16 cellular contexts compared by ENCODE assay signal in the genomic region with DNA sequence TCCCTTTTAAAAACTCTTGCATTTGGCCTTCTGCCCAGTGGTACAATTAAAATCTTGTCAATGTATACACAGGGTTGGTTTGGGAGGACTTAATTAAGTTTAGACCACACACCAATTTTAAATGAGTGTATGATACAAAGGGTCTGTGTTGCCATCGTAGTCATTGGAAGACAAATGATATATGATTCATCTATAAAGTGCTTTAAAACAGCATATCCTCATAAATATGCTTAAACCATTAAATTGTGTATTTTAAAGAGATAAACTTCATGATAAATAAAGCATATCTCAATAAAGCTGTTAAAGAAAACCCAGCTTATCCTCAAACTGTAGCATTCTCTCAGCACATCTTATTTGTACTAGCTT.
DNase-seq lines count a peak whose midpoint lies in the region; ATAC-seq and TF ChIP-seq lines count a peak whose summit lies in the region.
"Had no signal": no experiment of that assay in that cellular context is flagged by ENCODE, and none has a peak within 500 bp of the region (broad histone marks: within the 10 kb centered on the region; RNA-seq: fewer than 3 reads in every experiment).

No MANE protein-coding gene starts in this region.

- H3K4me2 ChIP-seq in PC-9, result peak overlapping the region; percentile 71

- H3K36me3 ChIP-seq in PC-9 (ENCODE audit: low read depth) (peaks cover 5% of the 10 kb centered on the region; the same call in 1 of the 2 replicates), sigmoid colon (peaks cover 0 to 8% (median 1%) of the 10 kb centered on the region in 4 donors)
- no peaks in the 10 kb centered on the region for H3K36me3 ChIP-seq in CD8-positive, alpha-beta T cell (ENCODE audit: insufficient read depth, low read length)
- H3K36me3 ChIP-seq: BE2C, pancreas had no signal

- no peaks in the 10 kb centered on the region for H3K9me3 ChIP-seq in PC-9 (ENCODE audit: insufficient read depth, low read depth)
- H3K9me3 ChIP-seq in sigmoid colon, result no peaks in the 10 kb centered on the region
- H3K9me3 ChIP-seq in CD8-positive, alpha-beta T cell (ENCODE audit: low read length), result no peaks in the 10 kb centered on the region
- H3K9me3 ChIP-seq: BE2C, left lung, pancreas, suprapubic skin had no signal

- intact Hi-C loops in PC-9 (cut with micrococcal nuclease; ENCODE audit: unreplicated experiment) (loop anchor here (2.0 kb wide), 1 partner anchor 122 kb away; no protein-coding TSS in a partner anchor), sigmoid colon (cut with DNase I) (loop anchor here (10.0 kb wide), 1 partner anchor 176 kb away; no protein-coding TSS in a partner anchor)
- intact Hi-C loops in CD8-positive, alpha-beta T cell (cut with DNase I, micrococcal nuclease), result loop anchor here (2.0 to 10.0 kb wide), 3 partner anchors 48 to 306 kb away; no protein-coding TSS in a partner anchor

- no peaks in the 10 kb centered on the region for H3K27me3 ChIP-seq in PC-9 (ENCODE audit: insufficient read depth, low read depth)
- H3K27me3 ChIP-seq in sigmoid colon, result no peaks in the 10 kb centered on the region
- no peaks in the 10 kb centered on the region for H3K27me3 ChIP-seq in CD8-positive, alpha-beta T cell (ENCODE audit: insufficient read depth, low read length)
- H3K27me3 ChIP-seq: BE2C, left lung, pancreas, suprapubic skin had no signal

- H3K4me3 ChIP-seq in PC-9 (no peak overlapping the region), sigmoid colon (no peak overlapping the region)
- no peak overlapping the region for H3K4me3 ChIP-seq in CD8-positive, alpha-beta T cell (ENCODE audit: low read depth, low read length)
- H3K4me3 ChIP-seq: left lung, pancreas, suprapubic skin had no signal

- WGBS in sigmoid colon, 2 donors, result 79 to 89% methylated on average over 1 of the region's 1 CpG

- H3K36me3 Mint-ChIP-seq in CD8-positive, alpha-beta T cell, result peaks cover 11% of the 10 kb centered on the region

- no peak for ATAC-seq in CD8-positive, alpha-beta T cell

- no peak for TF ChIP-seq EP300 in sigmoid colon (IDR thresholded peaks at IDR 0.05)

- TF ChIP-seq POLR2A in sigmoid colon (IDR thresholded peaks at IDR 0.05), result no peak

- no peak overlapping the region for H2AFZ ChIP-seq in PC-9

- no peak overlapping the region for H3K27ac Mint-ChIP-seq in CD8-positive, alpha-beta T cell
- H3K27ac Mint-ChIP-seq: H9 had no signal

- H3K27ac ChIP-seq in PC-9, result peak overlapping the region; percentile 86
- H3K27ac ChIP-seq in epithelial cell of prostate, result peak overlapping the region; percentile 99
- peak overlapping the region in 3 of 4 donors; percentile 22 to 61 (median 59) for H3K27ac ChIP-seq in sigmoid colon
- H3K27ac ChIP-seq in CD8-positive, alpha-beta T cell (ENCODE audit: low read depth, low read length), result no peak overlapping the region
- H3K27ac ChIP-seq: pancreas had no signal

- CTCF ChIA-PET in PC-9 (lab: Charles Lee), result interaction anchor here (0.6 to 3.0 kb wide), 2 partner anchors 85 to 285 kb away, joined by 9 to 35 read pairs; no protein-coding TSS in a partner anchor
- CTCF ChIA-PET in CD8-positive, alpha-beta T cell (lab: Charles Lee), result interaction anchor here (0.5 to 18.6 kb wide), 36 partner anchors 8 to 439 kb away, joined by 3 to 662 read pairs (median 4); no protein-coding TSS in a partner anchor

- H3K4me1 ChIP-seq in PC-9 (replicated peaks; ENCODE audit: insufficient read depth) (peaks cover 48% of the 10 kb centered on the region), sigmoid colon (peaks cover 0 to 48% (median 42%) of the 10 kb centered on the region in 4 donors)
- peaks cover 18% of the 10 kb centered on the region for H3K4me1 ChIP-seq in CD8-positive, alpha-beta T cell (ENCODE audit: insufficient read depth, low read length)
- H3K4me1 ChIP-seq: BE2C had no signal

- H3F3A ChIP-seq in PC-9 (ENCODE audit: insufficient read depth, low read depth), result peaks cover 58% of the 10 kb centered on the region

- TF ChIP-seq CTCF in PC-9 (conservative IDR thresholded peaks at IDR 0.05), result no peak
- TF ChIP-seq CTCF in sigmoid colon (IDR thresholded peaks at IDR 0.05), result no peak
- TF ChIP-seq CTCF in CD8-positive, alpha-beta T cell (IDR thresholded peaks at IDR 0.05), result no peak

- no TSS peak for BruUV-seq in PC-9 (replicated peaks; lab: Mats Ljungman, UMichigan)

- H3K9me2 ChIP-seq in PC-9 (ENCODE audit: insufficient read depth), result no peaks in the 10 kb centered on the region

- POLR2A ChIA-PET in PC-9 (lab: Charles Lee; ENCODE audit: unreplicated experiment), result interaction anchor here (0.6 to 0.7 kb wide), 3 partner anchors 30 to 123 kb away, joined by 3 to 11 read pairs (median 5); no protein-coding TSS in a partner anchor
- POLR2A ChIA-PET in CD8-positive, alpha-beta T cell (lab: Charles Lee), result interaction anchor here (1.1 to 3.2 kb wide), 6 partner anchors 68 to 88 kb away, joined by 3 to 23 read pairs (median 4); a partner anchor contains a TSS

- H3K4me1 Mint-ChIP-seq in CD8-positive, alpha-beta T cell (ENCODE audit: low read depth), result peaks cover 46% of the 10 kb centered on the region

- H4K20me1 ChIP-seq in PC-9 (ENCODE audit: insufficient read depth), result no peaks in the 10 kb centered on the region

- H3K9me3 Mint-ChIP-seq in CD8-positive, alpha-beta T cell, result no peaks in the 10 kb centered on the region
- H3K9me3 Mint-ChIP-seq: activated B cell treated with CpG ODN at 0.5 μM for 24 hours; activated naive CD8-positive, alpha-beta T cell treated with anti-CD3 and anti-CD28 coated beads, Interleukin-2, amount 50 U/mL, for 24 hours; H9; T-helper 1 cell treated with Interleukin-12 subunit alpha and Interleukin-12 subunit beta and Interleukin-4 antibody, amounts not matched to agents 30 μg/mL and 1 μg/mL, for 36 hours had no signal

- no peaks in the 10 kb centered on the region for H3K27me3 Mint-ChIP-seq in CD8-positive, alpha-beta T cell (ENCODE audit: low read depth)
- H3K27me3 Mint-ChIP-seq: activated B cell treated with CpG ODN at 0.5 μM for 24 hours; activated naive CD8-positive, alpha-beta T cell treated with anti-CD3 and anti-CD28 coated beads, Interleukin-2, amount 50 U/mL, for 24 hours had no signal

- DNase-seq in COR-L47 (lab: John Stamatoyannopoulos, UW) (peak; percentile 65), PC-9 (no peak), epithelial cell of prostate (ENCODE audit: low read depth, low spot score) (no peak), sigmoid colon (no peak)
- no peak for DNase-seq in stimulated activated CD4-positive, alpha-beta T cell treated with anti-CD3 and anti-CD28 coated beads, Interleukin-1b, Interleukin-23, amount 100 ng/mL, for 48 hours
- DNase-seq in CD8-positive, alpha-beta T cell, result no peak
- no peak for DNase-seq in effector CD4-positive, alpha-beta T cell
- DNase-seq: activated B cell treated with CpG ODN at 0.5 μM for 24 hours, KG1, left lung had no signal

- no peak overlapping the region for H3K4me3 Mint-ChIP-seq in CD8-positive, alpha-beta T cell
- H3K4me3 Mint-ChIP-seq: activated B cell treated with CpG ODN at 0.5 μM for 24 hours; activated naive CD8-positive, alpha-beta T cell treated with anti-CD3 and anti-CD28 coated beads, Interleukin-2, amount 50 U/mL, for 24 hours; H9 had no signal

- H3K79me2 ChIP-seq in PC-9 (ENCODE audit: low read depth), result peaks cover 18% of the 10 kb centered on the region; the same call in 1 of the 2 replicates
